10 cellular contexts compared by ENCODE assay signal in the genomic region with DNA sequence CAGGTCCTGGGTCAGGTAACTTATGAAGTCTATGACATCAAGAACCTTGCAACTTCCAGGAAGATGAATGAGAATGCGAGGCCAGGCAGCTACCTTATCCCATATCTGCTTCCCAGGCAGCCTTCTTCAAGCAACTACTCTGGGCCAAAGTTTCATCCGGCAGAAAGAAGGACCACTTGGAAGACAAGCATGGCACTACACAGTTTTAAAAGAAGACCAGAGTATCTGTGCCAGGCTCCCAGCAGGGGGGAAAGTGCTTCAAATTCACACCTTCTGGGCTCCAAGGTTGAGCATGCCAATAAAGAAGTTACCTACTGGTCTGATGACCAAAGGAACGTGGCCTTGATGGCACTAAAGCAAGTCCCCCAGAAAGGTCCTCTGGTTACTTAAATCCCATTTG.
DNase-seq lines count a peak whose midpoint lies in the region; ATAC-seq and TF ChIP-seq lines count a peak whose summit lies in the region.
"Had no signal": no experiment of that assay in that cellular context is flagged by ENCODE, and none has a peak within 500 bp of the region (broad histone marks: within the 10 kb centered on the region; RNA-seq: fewer than 3 reads in every experiment).

No MANE protein-coding gene starts in this region.

- TF ChIP-seq CTCF in lower lobe of right lung (IDR thresholded peaks at IDR 0.05) (no peak), GM13976 (IDR thresholded peaks at IDR 0.05; ENCODE audit: borderline replicate concordance, control extremely low read depth, extremely low read depth, insufficient read depth, missing control alignments) (no peak)

- H3K4me3 ChIP-seq in lower lobe of right lung (peak overlapping the region; percentile 27), thymus (ENCODE audit: low read length) (no peak overlapping the region)

- H3K4me1 ChIP-seq in lower lobe of right lung (peaks cover 82% of the 10 kb centered on the region), thymus (ENCODE audit: control insufficient read depth, insufficient read depth, low read length) (peaks cover 29% of the 10 kb centered on the region)

- H3K27me3 ChIP-seq in lower lobe of right lung (ENCODE audit: low read depth) (no peaks in the 10 kb centered on the region), thymus (ENCODE audit: control insufficient read depth, insufficient read depth) (no peaks in the 10 kb centered on the region)

- H3K27ac ChIP-seq in angular gyrus (ENCODE audit: low read depth, low read length) (peak overlapping the region; percentile 100), lower lobe of right lung (peak overlapping the region; percentile 99), thymus (ENCODE audit: low read depth) (peak overlapping the region; percentile 85)

- ATAC-seq in lower lobe of right lung (no peak), HG03565 (IDR thresholded peaks at IDR 0.05; ENCODE audit: unreplicated experiment) (no peak)

- DNase-seq in activated CD8-positive, alpha-beta memory T cell treated with anti-CD3 and anti-CD28 coated beads for 24 hours, result peak; percentile 60
- no peak for DNase-seq in activated CD8-positive, alpha-beta memory T cell treated with anti-CD3 and anti-CD28 coated beads, Interleukin-2, amount 50 U/mL, for 48 hours
- DNase-seq in lower lobe of right lung (no peak), SHP77 (lab: John Stamatoyannopoulos, UW) (no peak), GM13976 (ENCODE audit: low spot score) (no peak)
- DNase-seq: NCI-H1105, SW 1271 had no signal

- in situ Hi-C loops in GM13976 (cut with MboI; ENCODE audit: low sequenced_read_pairs, unreplicated experiment), result no loop called here

- 96% methylated on average over 3 of the region's 3 CpGs for WGBS in thymus

- H3K36me3 ChIP-seq in lower lobe of right lung (peaks cover 11% of the 10 kb centered on the region), thymus (ENCODE audit: control insufficient read depth, insufficient read depth) (peaks cover 22% of the 10 kb centered on the region)

- intact Hi-C loops in lower lobe of right lung (cut with DNase I), result loop anchor here (5.0 kb wide), 1 partner anchor 42 kb away; no protein-coding TSS in a partner anchor

- no peaks in the 10 kb centered on the region for H3K9me3 ChIP-seq in lower lobe of right lung
- H3K9me3 ChIP-seq in thymus (ENCODE audit: control insufficient read depth), result no peaks in the 10 kb centered on the region
